In the genomic region with DNA sequence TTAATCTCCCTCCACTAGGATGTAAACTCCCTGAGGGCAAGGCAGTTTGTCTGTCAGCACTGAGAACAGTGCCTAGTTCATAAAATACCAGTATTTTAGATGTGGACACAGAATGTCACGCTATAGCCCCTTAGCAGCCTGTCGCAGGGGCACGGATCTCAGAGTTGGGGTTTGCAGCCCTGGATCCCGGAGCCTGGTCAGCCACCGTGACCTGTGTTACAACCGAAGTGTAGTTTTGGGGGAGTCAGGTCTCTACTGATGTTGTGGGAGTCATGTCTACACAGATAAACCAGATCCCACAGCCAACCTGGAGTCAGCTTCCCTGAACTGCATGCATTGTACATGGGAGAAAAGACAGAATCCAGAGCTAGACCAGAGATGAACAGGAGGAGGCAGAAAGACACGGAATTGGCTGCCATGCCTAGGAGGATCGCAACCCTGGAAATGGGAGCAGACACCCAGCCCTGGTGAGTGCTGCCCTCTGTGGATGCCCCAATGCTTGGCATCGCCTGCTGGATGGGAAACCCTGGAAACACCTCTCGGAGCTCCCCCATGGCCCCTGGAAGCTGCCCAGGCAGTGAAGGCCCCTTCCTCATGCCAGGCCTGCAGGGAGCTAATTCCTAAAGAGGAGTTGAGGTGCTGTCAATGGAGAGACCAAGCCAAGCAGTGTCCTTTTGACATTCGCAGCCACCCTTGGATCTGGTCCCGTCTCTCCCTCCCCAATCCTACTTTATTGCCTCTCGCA, we compare ENCODE assay signal across 1 cellular context.
TF ChIP-seq lines count a peak whose summit lies in the region.

No MANE protein-coding gene starts in this region.

TF ChIP-seq in HepG2, 621 proteins besides CTCF, POLR2A, EP300 and RAD21 (continued from another document):
- TF ChIP-seq, protein P1, sequence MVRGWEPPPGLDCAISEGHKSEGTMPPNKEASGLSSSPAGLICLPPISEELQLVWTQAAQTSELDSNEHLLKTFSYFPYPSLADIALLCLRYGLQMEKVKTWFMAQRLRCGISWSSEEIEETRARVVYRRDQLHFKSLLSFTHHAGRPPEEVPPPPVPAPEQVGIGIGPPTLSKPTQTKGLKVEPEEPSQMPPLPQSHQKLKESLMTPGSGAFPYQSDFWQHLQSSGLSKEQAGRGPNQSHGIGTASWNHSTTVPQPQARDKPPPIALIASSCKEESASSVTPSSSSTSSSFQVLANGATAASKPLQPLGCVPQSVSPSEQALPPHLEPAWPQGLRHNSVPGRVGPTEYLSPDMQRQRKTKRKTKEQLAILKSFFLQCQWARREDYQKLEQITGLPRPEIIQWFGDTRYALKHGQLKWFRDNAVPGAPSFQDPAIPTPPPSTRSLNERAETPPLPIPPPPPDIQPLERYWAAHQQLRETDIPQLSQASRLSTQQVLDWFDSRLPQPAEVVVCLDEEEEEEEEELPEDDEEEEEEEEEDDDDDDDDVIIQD (CRISPR knock-in tag; IDR thresholded peaks at IDR 0.05; ENCODE audit: low read depth), result no peak
- TF ChIP-seq EZH2 (conservative IDR thresholded peaks at IDR 0.05; ENCODE audit: low read depth, low read length) (no peak), PHF20 (CRISPR knock-in tag; IDR thresholded peaks at IDR 0.05) (no peak), ZNF713 (CRISPR knock-in tag; IDR thresholded peaks at IDR 0.05) (no peak), SRSF4 (IDR thresholded peaks at IDR 0.05; ENCODE audit: low read depth, low read length, poor library complexity, severe bottlenecking) (no peak)
